8 cellular contexts compared by ENCODE assay signal in the genomic region with DNA sequence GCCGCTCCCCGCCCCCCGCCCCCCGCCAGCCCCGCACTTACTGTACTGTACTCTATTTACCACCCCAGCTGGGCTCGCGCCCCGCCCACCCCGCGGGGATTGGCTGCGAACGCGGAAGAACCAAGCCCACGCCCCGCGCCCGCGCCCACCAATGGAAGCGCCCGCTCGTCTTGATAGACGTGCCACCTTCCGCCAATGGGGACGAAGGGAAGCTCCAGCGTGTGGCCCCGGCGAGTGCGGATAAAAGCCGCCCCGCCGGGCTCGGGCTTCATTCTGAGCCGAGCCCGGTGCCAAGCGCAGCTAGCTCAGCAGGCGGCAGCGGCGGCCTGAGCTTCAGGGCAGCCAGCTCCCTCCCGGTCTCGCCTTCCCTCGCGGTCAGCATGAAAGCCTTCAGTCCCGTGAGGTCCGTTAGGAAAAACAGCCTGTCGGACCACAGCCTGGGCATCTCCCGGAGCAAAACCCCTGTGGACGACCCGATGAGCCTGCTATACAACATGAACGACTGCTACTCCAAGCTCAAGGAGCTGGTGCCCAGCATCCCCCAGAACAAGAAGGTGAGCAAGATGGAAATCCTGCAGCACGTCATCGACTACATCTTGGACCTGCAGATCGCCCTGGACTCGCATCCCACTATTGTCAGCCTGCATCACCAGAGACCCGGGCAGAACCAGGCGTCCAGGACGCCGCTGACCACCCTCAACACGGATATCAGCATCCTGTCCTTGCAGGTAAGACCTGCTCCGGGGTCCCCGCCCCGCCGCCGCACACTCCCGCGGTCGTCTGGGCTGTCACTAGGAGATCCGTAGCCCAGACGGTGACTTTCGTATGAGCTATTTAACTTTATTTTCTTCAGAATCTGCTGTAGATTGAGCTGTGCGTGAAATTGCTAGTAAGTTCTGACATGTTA. TPM values are rescaled to one million over a fixed set of nuclear protein-coding genes. Genes with fewer than 3 reads are reported as not detected.
DNase-seq lines count a peak whose midpoint lies in the region; ATAC-seq, FAIRE-seq and TF ChIP-seq lines count a peak whose summit lies in the region.

TSS of gene ID2 (plus strand) at position 271 of the 907 bp plus-strand sequence. CDS start at position 381, 110 bp downstream.

- intact Hi-C loops in ascending aorta (cut with DNase I): loop anchor here (1.0 to 5.0 kb wide), 5 partner anchors 155 to 680 kb away; partner anchors contain the start of gene KIDINS220

- ATAC-seq in GM18508 (IDR thresholded peaks at IDR 0.05; ENCODE audit: insufficient read depth, unreplicated experiment): peak; percentile 34
- ATAC-seq in HG02981 (IDR thresholded peaks at IDR 0.05; ENCODE audit: unreplicated experiment): peak; percentile 65

- H3K27me3 ChIP-seq in ascending aorta: no peaks in the 10 kb centered on the region
- H3K27me3 ChIP-seq in right atrium auricular region: no peaks in the 10 kb centered on the region

- H3K36me3 ChIP-seq in ascending aorta (no peaks in the 10 kb centered on the region), right atrium auricular region (no peaks in the 10 kb centered on the region)

- H3K27ac ChIP-seq in ascending aorta: peak within 1 kb of the TSS; percentile 99 to 100
- H3K27ac ChIP-seq in right atrium auricular region: peak within 1 kb of the TSS; percentile 98

- H3K4me1 ChIP-seq in ascending aorta: peaks cover 0 to 10% of the 10 kb centered on the region in 2 donors
- H3K4me1 ChIP-seq in right atrium auricular region: peaks cover 0 to 46% of the 10 kb centered on the region in 2 donors

- H3K9me3 ChIP-seq in ascending aorta (no peaks in the 10 kb centered on the region), right atrium auricular region (no peaks in the 10 kb centered on the region)

- DNase-seq in NCI-H2029 treated with DMSO at 0.1 percent for 48 hours (lab: John Stamatoyannopoulos, UW) (peak; percentile 91), T-helper 22 cell (ENCODE audit: low read depth) (peak; percentile 98), ascending aorta (ENCODE audit: low spot score in 2 of 2) (peak; percentile 99 to 100), right atrium auricular region (ENCODE audit: low spot score) (peak; percentile 100), pulmonary artery endothelial cell (ENCODE audit: low read depth, low spot score) (peak; percentile 91), urothelium cell line (ENCODE audit: low spot score) (peak; percentile 86)

- TF ChIP-seq CTCF in ascending aorta (IDR thresholded peaks at IDR 0.05): no peak
- TF ChIP-seq CTCF in right atrium auricular region (IDR thresholded peaks at IDR 0.05): no peak

- H3K4me3 ChIP-seq in ascending aorta (peak within 1 kb of the TSS; percentile 82 to 89), right atrium auricular region (peak within 1 kb of the TSS; percentile 71 to 73)

- FAIRE-seq in urothelium cell line (lab: Jason Lieb, UNC): no peak

RNA-seq across cellular contexts. Expression of gene ID2, which starts in this region (rescaled TPM):
- total RNA-seq in ascending aorta (752 TPM), right atrium auricular region (100 to 1,000 TPM; 213 to 421 TPM), pulmonary artery endothelial cell (7.6 and 10.1 TPM in 2 replicates)

Comparison
In these comparisons a context has a peak if more than half of its experiments do, and no peak if none do; other contexts are left out.
1. Peak in every context shown above with its lines: DNase-seq, ATAC-seq, H3K4me3 ChIP-seq and H3K27ac ChIP-seq.
2. RNA of gene ID2 (total RNA-seq): 752 TPM in ascending aorta (single experiment) and 213 to 421 TPM in right atrium auricular region; 7.6 to 10.1 TPM in pulmonary artery endothelial cell; every median in the first group is over 10 times any median in the second.